14 cellular contexts compared by ENCODE assay signal in the genomic region with DNA sequence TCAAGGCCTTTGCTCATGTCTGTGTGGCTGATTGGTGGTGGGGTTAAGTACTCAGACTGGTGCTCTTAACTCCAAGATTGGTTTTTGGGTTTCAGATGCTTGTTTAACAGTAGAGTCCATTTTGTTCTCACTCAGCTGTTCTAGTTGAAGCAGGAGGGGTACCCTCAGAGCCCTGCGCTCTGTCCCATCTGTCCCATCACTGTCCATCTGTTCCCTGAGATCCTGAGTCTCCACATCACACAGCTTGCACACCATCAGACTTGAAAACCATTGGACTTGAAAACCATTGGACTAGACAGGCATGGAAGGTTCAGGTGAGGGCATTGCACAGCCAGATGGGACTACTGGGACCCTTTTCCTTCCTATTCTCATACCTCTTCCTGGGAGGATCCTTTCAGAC. TPM values are rescaled to one million over a fixed set of nuclear protein-coding genes. Genes with fewer than 3 reads are reported as not detected.
DNase-seq lines count a peak whose midpoint lies in the region.
"Had no signal": no experiment of that assay in that cellular context is flagged by ENCODE, and none has a peak within 500 bp of the region (broad histone marks: within the 10 kb centered on the region; RNA-seq: fewer than 3 reads in every experiment).

No MANE protein-coding gene starts in this region.

- DNase-seq in NCI-H187 treated with DMSO at 0.1 percent for 48 hours (lab: John Stamatoyannopoulos, UW) (peak; percentile 65), NCI-H187 (lab: John Stamatoyannopoulos, UW) (no peak), NCI-H524 (lab: John Stamatoyannopoulos, UW) (peak; percentile 25 to 67), NCI-H524 treated with DMSO at 0.1 percent for 48 hours (lab: John Stamatoyannopoulos, UW) (no peak), cerebellum (ENCODE audit: low spot score) (peak; percentile 21), DMS153 treated with DMSO at 0.1 percent for 48 hours (lab: John Stamatoyannopoulos, UW; ENCODE audit: unreplicated experiment) (no peak), NCI-H774 (lab: John Stamatoyannopoulos, UW) (no peak)
- no peak for DNase-seq in activated T-cell treated with anti-CD3 and anti-CD28 coated beads, Interleukin-2, amount 50 U/mL, for 48 hours
- DNase-seq: Caco-2; CD4-positive, CD25-positive, alpha-beta regulatory T cell; CD8-positive, alpha-beta T cell; EL; GF-D8; H9 had no signal

RNA-seq across cellular contexts. Expression of a gene that starts 39.3 kb away (rescaled TPM):
- total RNA-seq in cerebellum = 50.7 TPM

Comparison
In these comparisons a context has a peak if more than half of its experiments do, and no peak if none do; other contexts are left out.
1. DNase-seq: peak in NCI-H187 treated with DMSO at 0.1 percent for 48 hours (single experiment), NCI-H524 (2 of 2) and cerebellum (single experiment); none in NCI-H187 (0 of 2), NCI-H524 treated with DMSO at 0.1 percent for 48 hours (single experiment), activated T-cell treated with anti-CD3 and anti-CD28 coated beads, Interleukin-2, amount 50 U/mL, for 48 hours (0 of 2), DMS153 treated with DMSO at 0.1 percent for 48 hours (single experiment) and NCI-H774 (single experiment).